In genomic region chr7:121053219-121053618, GRCh38 we compare ENCODE assay signal across 29 cellular contexts.
"Had no signal": no experiment of that assay in that cellular context is flagged by ENCODE, and none has a peak within 500 bp of the region (broad histone marks: within the 10 kb centered on the region; RNA-seq: fewer than 3 reads in every experiment).

No MANE protein-coding gene starts in this region.

- H3K9me3 ChIP-seq: stomach, suprapubic skin, testis, thoracic aorta, thyroid gland, tibial artery, tibial nerve, transverse colon, upper lobe of left lung, upper lobe of right lung, uterus, vagina had no signal

- H3K9me3 Mint-ChIP-seq: stimulated activated effector memory CD8-positive, alpha-beta T cell treated with anti-CD3 and anti-CD28 coated beads, Interleukin-12 subunit alpha, Interleukin-12 subunit beta, amount 100 ng/mL, for 72 hours; stimulated activated naive CD8-positive, alpha-beta T cell treated with anti-CD3 and anti-CD28 coated beads, Interleukin-15, amount 100 ng/mL, for 72 hours; stimulated activated naive CD8-positive, alpha-beta T cell treated with anti-CD3 and anti-CD28 coated beads, Interleukin-15, Interleukin-2, amounts not matched to agents 100 ng/mL and 50 ng/mL, for 24 hours; type B pancreatic cell had no signal

- H3K36me3 ChIP-seq: stomach, suprapubic skin, thoracic aorta, thyroid gland, tibial artery, transverse colon, upper lobe of left lung, upper lobe of right lung, uterus, vagina had no signal

- H3K36me3 Mint-ChIP-seq: stimulated activated effector memory CD8-positive, alpha-beta T cell treated with anti-CD3 and anti-CD28 coated beads, Interleukin-12 subunit alpha, Interleukin-12 subunit beta, amount 100 ng/mL, for 72 hours; stimulated activated memory B cell treated with anti-CD40 and anti-IgM and Interleukin-4, amounts not matched to agents 10 μg/mL and 1 μg/mL and 100 μg/mL, for 72 hours had no signal

- H3K27ac Mint-ChIP-seq: stimulated activated effector memory CD8-positive, alpha-beta T cell treated with anti-CD3 and anti-CD28 coated beads, Interleukin-12 subunit alpha, Interleukin-12 subunit beta, amount 100 ng/mL, for 72 hours; stimulated activated memory B cell treated with anti-CD40 and anti-IgM and Interleukin-4, amounts not matched to agents 10 μg/mL and 1 μg/mL and 100 μg/mL, for 72 hours; stimulated activated naive B cell treated with anti-CD40 and anti-IgM and Interleukin-4, amounts not matched to agents 10 μg/mL and 1 μg/mL and 100 μg/mL, for 72 hours; stimulated activated naive CD8-positive, alpha-beta T cell treated with anti-CD3 and anti-CD28 coated beads, Interleukin-15, amount 100 ng/mL, for 72 hours; stimulated activated naive CD8-positive, alpha-beta T cell treated with anti-CD3 and anti-CD28 coated beads, Interleukin-15, Interleukin-2, amounts not matched to agents 100 ng/mL and 50 ng/mL, for 24 hours; type B pancreatic cell had no signal

- H3K27ac ChIP-seq: stomach, suprapubic skin, testis, thoracic aorta, thyroid gland, tibial artery, tibial nerve, transverse colon, upper lobe of left lung, upper lobe of right lung, uterus, vagina had no signal

- H3K4me3 Mint-ChIP-seq: stimulated activated effector memory CD8-positive, alpha-beta T cell treated with anti-CD3 and anti-CD28 coated beads, Interleukin-12 subunit alpha, Interleukin-12 subunit beta, amount 100 ng/mL, for 72 hours; stimulated activated memory B cell treated with anti-CD40 and anti-IgM and Interleukin-4, amounts not matched to agents 10 μg/mL and 1 μg/mL and 100 μg/mL, for 72 hours; stimulated activated naive B cell treated with anti-CD40 and anti-IgM and Interleukin-4, amounts not matched to agents 10 μg/mL and 1 μg/mL and 100 μg/mL, for 72 hours; stimulated activated naive CD8-positive, alpha-beta T cell treated with anti-CD3 and anti-CD28 coated beads, Interleukin-15, amount 100 ng/mL, for 72 hours; stimulated activated naive CD8-positive, alpha-beta T cell treated with anti-CD3 and anti-CD28 coated beads, Interleukin-15, Interleukin-2, amounts not matched to agents 100 ng/mL and 50 ng/mL, for 24 hours; type B pancreatic cell had no signal

- H3K4me3 ChIP-seq: stomach, suprapubic skin, testis, thoracic aorta, thyroid gland, tibial artery, tibial nerve, transverse colon, upper lobe of left lung, upper lobe of right lung, uterus, vagina had no signal

- H3K4me1 Mint-ChIP-seq: stimulated activated effector memory CD8-positive, alpha-beta T cell treated with anti-CD3 and anti-CD28 coated beads, Interleukin-12 subunit alpha, Interleukin-12 subunit beta, amount 100 ng/mL, for 72 hours; stimulated activated naive CD8-positive, alpha-beta T cell treated with anti-CD3 and anti-CD28 coated beads, Interleukin-15, amount 100 ng/mL, for 72 hours had no signal

- H3K27me3 ChIP-seq: stomach, suprapubic skin, testis, thyroid gland, tibial artery, tibial nerve, transverse colon, upper lobe of left lung, upper lobe of right lung, uterus, vagina had no signal

- DNase-seq: stimulated activated CD4-positive, alpha-beta T cell treated with anti-CD3 and anti-CD28 coated beads, Interleukin-2, amount 100 ng/mL, for 48 hours; stimulated activated CD4-positive, alpha-beta T cell treated with anti-CD3 and anti-CD28 coated beads, Interleukin-4, amount 100 ng/mL, for 1 hour; stimulated activated CD4-positive, alpha-beta T cell treated with anti-CD3 and anti-CD28 coated beads, Interleukin-4, amount 100 ng/mL, for 24 hours; stimulated activated CD4-positive, alpha-beta T cell treated with anti-CD3 and anti-CD28 coated beads, Interleukin-4, amount 100 ng/mL, for 4 hours; stimulated activated CD8-positive, alpha-beta memory T cell treated with anti-CD3 and anti-CD28 coated beads, Interleukin-4, amount 100 ng/mL, for 48 hours; stimulated activated naive B cell treated with anti-CD40 and anti-IgM and Interleukin-4, amounts not matched to agents 10 μg/mL and 1 μg/mL and 100 μg/mL, for 72 hours; stimulated activated naive CD4-positive, alpha-beta T cell; stimulated activated naive CD4-positive, alpha-beta T cell treated with Interleukin-2 at 50 U/mL for 16 hours; stimulated activated naive CD8-positive, alpha-beta T cell treated with anti-CD3 and anti-CD28 coated beads, Interleukin-15, amount 100 ng/mL, for 72 hours; stimulated activated naive CD8-positive, alpha-beta T cell treated with anti-CD3 and anti-CD28 coated beads, Interleukin-15, Interleukin-2, amounts not matched to agents 100 U/mL and 50 U/mL, for 24 hours; stomach; substantia nigra; testis; thyroid gland; tibial artery; transverse colon; trophoblast cell; upper lobe of left lung; upper lobe of right lung; uterus had no signal

- FAIRE-seq: urothelium cell line had no signal

- H3K4me1 ChIP-seq: stomach, suprapubic skin, testis, thyroid gland, transverse colon, upper lobe of left lung, upper lobe of right lung, uterus, vagina had no signal

- ATAC-seq: stimulated activated effector memory CD8-positive, alpha-beta T cell treated with anti-CD3 and anti-CD28 coated beads, Interleukin-12 subunit alpha, Interleukin-12 subunit beta, amount 100 ng/mL, for 72 hours; stimulated activated memory B cell treated with anti-CD40 and anti-IgM and Interleukin-4, amounts not matched to agents 10 μg/mL and 1 μg/mL and 100 μg/mL, for 72 hours; stimulated activated naive B cell treated with anti-CD40 and anti-IgM and Interleukin-4, amounts not matched to agents 10 μg/mL and 1 μg/mL and 100 μg/mL, for 72 hours; stimulated activated naive CD8-positive, alpha-beta T cell treated with anti-CD3 and anti-CD28 coated beads, Interleukin-15, amount 100 ng/mL, for 72 hours; stimulated activated naive CD8-positive, alpha-beta T cell treated with anti-CD3 and anti-CD28 coated beads, Interleukin-15, Interleukin-2, amounts not matched to agents 100 U/mL and 50 U/mL, for 24 hours; upper lobe of right lung had no signal
